ENCODE assay signal across 32 cellular contexts in the genomic region with DNA sequence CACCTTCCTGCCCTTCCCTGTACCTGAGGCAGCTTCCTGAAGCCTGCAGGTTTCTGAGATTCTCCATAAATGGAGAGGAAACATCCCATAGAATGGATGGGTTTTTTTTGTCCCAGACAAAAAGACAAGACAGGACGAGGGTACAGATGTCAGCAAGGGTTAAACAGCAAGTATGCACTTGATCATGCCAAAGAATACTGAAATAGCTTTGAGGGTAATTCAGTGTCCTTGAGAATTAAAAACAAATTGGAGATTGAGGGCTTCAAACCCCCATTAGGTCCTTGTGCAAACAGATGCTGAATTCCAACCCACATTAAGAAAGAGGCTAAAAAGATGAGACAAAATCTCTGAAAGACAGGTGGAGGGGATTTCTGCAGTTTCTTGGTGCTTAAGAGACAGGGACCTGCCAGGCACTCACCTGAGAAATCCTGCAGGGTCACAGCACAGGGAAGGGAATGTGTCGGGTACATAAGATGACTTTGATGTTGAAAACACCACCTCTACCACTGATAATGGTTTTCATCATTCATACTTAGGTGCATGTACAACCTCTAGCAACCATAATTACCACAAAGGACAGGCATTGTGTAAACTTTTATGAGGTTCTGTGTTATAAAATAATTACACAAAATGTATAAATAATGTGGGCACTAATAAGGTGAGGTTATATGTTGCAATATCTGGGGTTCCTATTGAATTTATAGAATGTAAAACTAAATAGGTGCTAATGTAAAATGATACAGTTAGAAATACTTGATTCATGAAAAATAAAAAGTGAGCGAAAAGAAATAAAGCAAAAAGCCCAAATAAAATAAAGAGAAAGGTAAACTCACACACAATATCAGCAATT.
"Had no signal": no experiment of that assay in that cellular context is flagged by ENCODE, and none has a peak within 500 bp of the region (broad histone marks: within the 10 kb centered on the region; RNA-seq: fewer than 3 reads in every experiment).

No MANE protein-coding gene starts in this region.

- H3K4me3 ChIP-seq: ascending aorta, breast epithelium, cardiac muscle cell, coronary artery, dorsolateral prefrontal cortex, esophagus squamous epithelium, gastroesophageal sphincter, heart right ventricle, hepatocyte had no signal

- H3K36me3 ChIP-seq: ascending aorta, breast epithelium, cardiac muscle cell, esophagus squamous epithelium, gastroesophageal sphincter, heart right ventricle, WERI-Rb-1 had no signal

- DNase-seq: activated B cell treated with CpG ODN at 0.5 μM for 24 hours; activated CD4-positive, alpha-beta T cell treated with anti-CD3 and anti-CD28 coated beads for 48 hours; activated CD4-positive, alpha-beta T cell treated with anti-CD3 and anti-CD28 coated beads, Interleukin-2, amount 50 U/mL, for 1 hour; activated CD4-positive, alpha-beta T cell treated with anti-CD3 and anti-CD28 coated beads, Interleukin-2, amount 50 U/mL, for 48 hours; activated CD8-positive, alpha-beta memory T cell treated with anti-CD3 and anti-CD28 coated beads for 24 hours; activated CD8-positive, alpha-beta T cell treated with anti-CD3 and anti-CD28 coated beads for 36 hours; activated gamma-delta T cell; activated naive CD4-positive, alpha-beta T cell; activated naive CD4-positive, alpha-beta T cell treated with anti-CD3 and anti-CD28 coated beads, Interleukin-2, amount 10 ng/mL, durations not matched to agents 7 days and 5 days; activated naive CD8-positive, alpha-beta T cell treated with anti-CD3 and anti-CD28 coated beads, Interleukin-2, amount 10 ng/mL, durations not matched to agents 7 days and 5 days; activated T-cell treated with anti-CD3 and anti-CD28 coated beads, Interleukin-2, amount 50 U/mL, for 48 hours; dorsolateral prefrontal cortex; effector memory CD8-positive, alpha-beta T cell; erythroblast; esophagus squamous epithelium; foreskin melanocyte; heart right ventricle; T-helper 17 cell; T1000; WERI-Rb-1 had no signal

- H3K27ac Mint-ChIP-seq: activated B cell treated with CpG ODN at 0.5 μM for 24 hours; activated CD8-positive, alpha-beta T cell treated with anti-CD3 and anti-CD28 coated beads for 36 hours; activated naive CD4-positive, alpha-beta T cell treated with anti-CD3 and anti-CD28 coated beads, Interleukin-2, amount 10 ng/mL, durations not matched to agents 7 days and 5 days; activated naive CD8-positive, alpha-beta T cell treated with anti-CD3 and anti-CD28 coated beads, Interleukin-2, amount 10 ng/mL, durations not matched to agents 7 days and 5 days; brain; dendritic cell treated with granulocyte-macrophage colony-stimulating factor and Interleukin-4, amounts not matched to agents 40 ng/mL and 50 ng/mL, for 4 days; effector memory CD8-positive, alpha-beta T cell; T-helper 17 cell; T-helper 2 cell treated with Interferon-gamma antibody and Interleukin-4, amounts not matched to agents 5 μg/mL and 100 μg/mL, for 36 hours had no signal

- H2AFZ ChIP-seq: hepatocyte had no signal

- H3K4me2 ChIP-seq: hepatocyte had no signal

- H3K79me2 ChIP-seq: hepatocyte had no signal

- H3K4me1 Mint-ChIP-seq: brain; central memory CD8-positive, alpha-beta T cell; T-helper 17 cell had no signal

- H3K4me3 Mint-ChIP-seq: activated B cell treated with CpG ODN at 0.5 μM for 24 hours; activated CD8-positive, alpha-beta T cell treated with anti-CD3 and anti-CD28 coated beads for 36 hours; activated naive CD4-positive, alpha-beta T cell treated with anti-CD3 and anti-CD28 coated beads, Interleukin-2, amount 10 ng/mL, durations not matched to agents 7 days and 5 days; activated naive CD8-positive, alpha-beta T cell treated with anti-CD3 and anti-CD28 coated beads, Interleukin-2, amount 10 ng/mL, durations not matched to agents 7 days and 5 days; brain; central memory CD8-positive, alpha-beta T cell; dendritic cell treated with granulocyte-macrophage colony-stimulating factor and Interleukin-4, amounts not matched to agents 40 ng/mL and 50 ng/mL, for 4 days; effector memory CD8-positive, alpha-beta T cell; T-helper 17 cell; T-helper 2 cell treated with Interferon-gamma antibody and Interleukin-4, amounts not matched to agents 5 μg/mL and 100 μg/mL, for 36 hours had no signal

- H3K9me3 Mint-ChIP-seq: activated CD8-positive, alpha-beta T cell treated with anti-CD3 and anti-CD28 coated beads for 36 hours; activated naive CD4-positive, alpha-beta T cell treated with anti-CD3 and anti-CD28 coated beads, Interleukin-2, amount 10 ng/mL, durations not matched to agents 7 days and 5 days; activated naive CD8-positive, alpha-beta T cell treated with anti-CD3 and anti-CD28 coated beads, Interleukin-2, amount 10 ng/mL, durations not matched to agents 7 days and 5 days; brain; central memory CD8-positive, alpha-beta T cell; dendritic cell treated with granulocyte-macrophage colony-stimulating factor and Interleukin-4, amounts not matched to agents 40 ng/mL and 50 ng/mL, for 4 days; effector memory CD8-positive, alpha-beta T cell; T-helper 2 cell treated with Interferon-gamma antibody and Interleukin-4, amounts not matched to agents 5 μg/mL and 100 μg/mL, for 36 hours had no signal

- H3K9me3 ChIP-seq: ascending aorta, breast epithelium, esophagus squamous epithelium, gastroesophageal sphincter, heart right ventricle had no signal

- H3K27me3 Mint-ChIP-seq: activated B cell treated with CpG ODN at 0.5 μM for 24 hours had no signal

- H3K27ac ChIP-seq: ascending aorta, breast epithelium, cardiac muscle cell, coronary artery, dorsolateral prefrontal cortex, esophagus squamous epithelium, gastroesophageal sphincter, heart right ventricle, hepatocyte, WERI-Rb-1 had no signal

- ATAC-seq: activated CD4-positive, CD25-positive, alpha-beta regulatory T cell treated with anti-CD3 and anti-CD28 coated beads, Interleukin-2, amount 50 U/mL, for 24 hours; activated CD8-positive, alpha-beta T cell treated with anti-CD3 and anti-CD28 coated beads for 36 hours; activated naive CD4-positive, alpha-beta T cell treated with anti-CD3 and anti-CD28 coated beads, Interleukin-2, amount 50 U/mL, for 72 hours; effector memory CD8-positive, alpha-beta T cell; gastroesophageal sphincter; heart right ventricle; T-helper 17 cell had no signal

- H3K36me3 Mint-ChIP-seq: activated naive CD4-positive, alpha-beta T cell treated with anti-CD3 and anti-CD28 coated beads, Interleukin-2, amount 10 ng/mL, durations not matched to agents 7 days and 5 days; activated naive CD4-positive, alpha-beta T cell treated with anti-CD3 and anti-CD28 coated beads, Interleukin-2, amount 50 U/mL, for 72 hours; activated naive CD8-positive, alpha-beta T cell treated with anti-CD3 and anti-CD28 coated beads, Interleukin-2, amount 10 ng/mL, durations not matched to agents 7 days and 5 days; brain had no signal

- H3K27me3 ChIP-seq: ascending aorta had no signal

- H3K4me1 ChIP-seq: ascending aorta, breast epithelium, esophagus squamous epithelium, gastroesophageal sphincter had no signal
